ENCODE assay signal across 1 cellular context in genomic region chr15:89575656-89576416, GRCh38.
TF ChIP-seq lines count a peak whose summit lies in the region.

No MANE protein-coding gene starts in this region.

TF ChIP-seq in H1, 55 proteins besides CTCF, POLR2A, EP300 and RAD21 (continued from another document):
- 0 out of 4 replicates have a peak, but pooled peaks of 1 of the 2 experiments have one; percentile 56 for TF ChIP-seq HDAC2 (IDR thresholded peaks at IDR 0.05; ENCODE audit: borderline replicate concordance in 1 of 2, low read depth in 2 of 2, low read length in 2 of 2)
- TF ChIP-seq SIRT6 (IDR thresholded peaks at IDR 0.05; ENCODE audit: low read length), result no peak
- peak; percentile 75 for TF ChIP-seq KDM4A (IDR thresholded peaks at IDR 0.05; ENCODE audit: low read depth, low read length, severe bottlenecking)
- TF ChIP-seq ASH2L (IDR thresholded peaks at IDR 0.05; ENCODE audit: low read length), result peak; percentile 82
